ENCODE assay signal across 23 cellular contexts in the genomic region with DNA sequence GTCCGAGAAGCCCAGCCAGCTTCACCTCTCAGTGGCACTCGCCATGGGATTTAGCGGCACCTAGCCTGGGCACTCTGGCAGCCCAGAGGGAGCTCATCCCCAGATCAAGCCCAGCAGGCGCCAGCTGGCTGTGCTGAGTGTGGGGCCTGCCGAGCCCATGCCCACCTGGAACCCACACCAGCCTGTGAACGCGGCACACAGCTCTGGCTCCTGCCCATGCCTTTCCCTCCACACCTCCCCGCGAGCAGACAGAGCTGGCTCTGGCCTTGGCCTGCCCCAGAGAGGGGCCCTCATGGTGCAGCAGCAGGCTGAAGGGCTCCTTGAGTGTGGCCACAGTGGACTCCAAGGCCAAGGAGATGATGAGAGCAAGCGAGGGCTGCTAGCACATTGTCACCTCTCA. TPM values are rescaled to one million over a fixed set of nuclear protein-coding genes. Genes with fewer than 3 reads are reported as not detected.
DNase-seq lines count a peak whose midpoint lies in the region; ATAC-seq and TF ChIP-seq lines count a peak whose summit lies in the region.
"Had no signal": no experiment of that assay in that cellular context is flagged by ENCODE, and none has a peak within 500 bp of the region (broad histone marks: within the 10 kb centered on the region; RNA-seq: fewer than 3 reads in every experiment).

No MANE protein-coding gene starts in this region.

- H3K14ac ChIP-seq in trophoblast cell (ENCODE audit: low read length): no peak overlapping the region

- H3K79me2 ChIP-seq in trophoblast cell (ENCODE audit: control insufficient read depth, insufficient read depth, low read length, poor library complexity): no peaks in the 10 kb centered on the region

- no peak overlapping the region for H3K9ac ChIP-seq in trophoblast cell (ENCODE audit: low read length)
- H3K9ac ChIP-seq: BLaER1 treated with 17β-estradiol and CSF1 and Interleukin-3, amounts not matched to agents 10 nM and 100 nM; GM23248 had no signal

- H3K4ac ChIP-seq in trophoblast cell (ENCODE audit: low read depth, low read length): no peak overlapping the region

- no peak for TF ChIP-seq CTCF in RWPE1 (conservative IDR thresholded peaks at IDR 0.05; ENCODE audit: low read depth)

- peak overlapping the region; percentile 23 for H2AK5ac ChIP-seq in trophoblast cell (ENCODE audit: low read length)

- no peak overlapping the region for H3K4me3 ChIP-seq in trophoblast cell (ENCODE audit: low read depth, low read length)
- H3K4me3 ChIP-seq: A549; BLaER1 treated with 17β-estradiol and CSF1 and Interleukin-3, amounts not matched to agents 10 nM and 100 nM; GM12878; GM23248 had no signal

- H3K18ac ChIP-seq in trophoblast cell (ENCODE audit: low read length): no peak overlapping the region

- ATAC-seq in GM19452 (IDR thresholded peaks at IDR 0.05; ENCODE audit: unreplicated experiment): no peak
- ATAC-seq: A549, GM12878 had no signal

- H2AFZ ChIP-seq in trophoblast cell (ENCODE audit: insufficient read depth, low read length, poor library complexity): no peak overlapping the region
- H2AFZ ChIP-seq: GM23248 had no signal

- peaks cover 5% of the 10 kb centered on the region for H3K9me3 ChIP-seq in trophoblast cell (ENCODE audit: insufficient read depth, low read depth, low read length)
- H3K9me3 ChIP-seq: BE2C had no signal

- no peak overlapping the region for H2BK5ac ChIP-seq in trophoblast cell (ENCODE audit: low read depth, low read length, poor library complexity)

- POLR2A ChIA-PET in RWPE1 (lab: Yijun Ruan, JAX; ENCODE audit: low non-redundant PET): no interaction called here

- no peaks in the 10 kb centered on the region for H3K79me1 ChIP-seq in trophoblast cell (ENCODE audit: low read length)

- H3K27me3 ChIP-seq in trophoblast cell (ENCODE audit: insufficient read depth, low read length): no peaks in the 10 kb centered on the region
- H3K27me3 ChIP-seq: BE2C; BLaER1 treated with 17β-estradiol and CSF1 and Interleukin-3, amounts not matched to agents 10 nM and 100 nM had no signal

- H2BK120ac ChIP-seq in trophoblast cell (ENCODE audit: insufficient read depth, low read length, poor library complexity): no peak overlapping the region

- H3K4me2 ChIP-seq in trophoblast cell (ENCODE audit: low read length): no peak overlapping the region
- H3K4me2 ChIP-seq: A549; BLaER1 treated with 17β-estradiol and CSF1 and Interleukin-3, amounts not matched to agents 10 nM and 100 nM had no signal

- H3K36me3 ChIP-seq in trophoblast cell (ENCODE audit: control insufficient read depth in 1 of 2, insufficient read depth in 2 of 2, low read length in 2 of 2): peaks cover 0 to 5% of the 10 kb centered on the region in 2 experiments
- H3K36me3 ChIP-seq: BE2C; BLaER1 treated with 17β-estradiol and CSF1 and Interleukin-3, amounts not matched to agents 10 nM and 100 nM had no signal

- H4K8ac ChIP-seq in trophoblast cell (ENCODE audit: low read depth, low read length): no peak overlapping the region

- no peak overlapping the region for H2BK12ac ChIP-seq in trophoblast cell (ENCODE audit: low read length)

- no peaks in the 10 kb centered on the region for H3K4me1 ChIP-seq in trophoblast cell (ENCODE audit: control insufficient read depth in 1 of 2, insufficient read depth in 2 of 2, low read length in 2 of 2)
- H3K4me1 ChIP-seq: A549, BE2C had no signal

- no peak overlapping the region for H4K12ac ChIP-seq in trophoblast cell (ENCODE audit: low read depth, low read length)

- CTCF ChIA-PET in RWPE1 (lab: Yijun Ruan, JAX): interaction anchor here (0.5 kb wide), 1 partner anchor 246 kb away, joined by 3 read pairs; no protein-coding TSS in a partner anchor

- no peak overlapping the region for H3K23ac ChIP-seq in trophoblast cell (ENCODE audit: low read length)

- peak overlapping the region; percentile 39 for H4K91ac ChIP-seq in trophoblast cell (ENCODE audit: low read depth, low read length)

- DNase-seq in activated gamma-delta T cell (lab: John Stamatoyannopoulos, UW) (peak; percentile 1), activated gamma-delta T cell treated with Interleukin-2 at 50 U/mL for 16 hours (no peak), RWPE1 (ENCODE audit: low spot score) (no peak), trophoblast cell (no peak), 8988T (no peak)
- DNase-seq: ACHN; AML-193; BE2C; CD4-positive, alpha-beta T cell; CD8-positive, alpha-beta memory T cell; DMS 273 treated with DMSO at 0.1 percent for 48 hours; DMS79; EL; GDM1; GM23248; H7; HCEC 1CT had no signal

- peak overlapping the region; percentile 39; the same call in 1 of the 2 replicates for H3K27ac ChIP-seq in RWPE1
- H3K27ac ChIP-seq in trophoblast cell (ENCODE audit: low read depth, low read length): no peak overlapping the region
- H3K27ac ChIP-seq: 22Rv1; A549; BLaER1 treated with 17β-estradiol and CSF1 and Interleukin-3, amounts not matched to agents 10 nM and 100 nM; GM23248 had no signal

- WGBS in trophoblast cell (ENCODE audit: extremely low coverage, insufficient coverage, insufficient read length): no CpG with 5 or more reads among the region's 10 CpGs

RNA-seq across cellular contexts. Expression of a gene that starts 38.0 kb away (rescaled TPM):
- 56.7 and 62.1 TPM in 2 replicates for polyA plus RNA-seq in trophoblast cell (2013)
- polyA plus RNA-seq: CD14-positive monocyte; CD8-positive, alpha-beta memory T cell; GM12878 had no signal
